In genomic region chr14:21106506-21107359, GRCh38 we compare ENCODE assay signal across 1 cellular context.
A peak's percentile ranks its signal among the peaks of the same experiment; 100 is the strongest.
TF ChIP-seq lines count a peak whose summit lies in the region.

No MANE protein-coding gene starts in this region.

TF ChIP-seq in HepG2, 621 proteins besides CTCF, POLR2A, EP300 and RAD21 (continued from another document and continues in another):
- TF ChIP-seq HNF1A (IDR thresholded peaks at IDR 0.05; ENCODE audit: low read depth) (no peak), HNF1A (CRISPR knock-in tag; IDR thresholded peaks at IDR 0.05; ENCODE audit: borderline replicate concordance) (peak; percentile 52; the same call in 1 of the 2 replicates), ZNF33B (CRISPR knock-in tag; IDR thresholded peaks at IDR 0.05) (no peak), USF2 (IDR thresholded peaks at IDR 0.05; ENCODE audit: low read depth, low read length) (no peak), USF2 (CRISPR knock-in tag; IDR thresholded peaks at IDR 0.05; ENCODE audit: borderline replicate concordance) (no peak; the same call in 1 of the 2 replicates), SALL2 (CRISPR knock-in tag; IDR thresholded peaks at IDR 0.05) (no peak), ZFP1 (CRISPR knock-in tag; IDR thresholded peaks at IDR 0.05) (no peak), TBP (CRISPR knock-in tag; IDR thresholded peaks at IDR 0.05) (no peak), ZNF556 (CRISPR knock-in tag; IDR thresholded peaks at IDR 0.05; ENCODE audit: borderline replicate concordance) (peak; percentile 74; the same call in 1 of the 2 replicates), ARHGAP35 (CRISPR knock-in tag; IDR thresholded peaks at IDR 0.05; ENCODE audit: borderline replicate concordance) (no peak), MEIS1 (CRISPR knock-in tag; IDR thresholded peaks at IDR 0.05; ENCODE audit: borderline replicate concordance) (no peak), ZNF788 (CRISPR knock-in tag; IDR thresholded peaks at IDR 0.05; ENCODE audit: borderline replicate concordance) (peak; percentile 52; the same call in 1 of the 2 replicates), ZBTB38 (CRISPR knock-in tag; IDR thresholded peaks at IDR 0.05) (0 out of 2 replicates have a peak, but pooled peaks have one; percentile 29), TMF1 (CRISPR knock-in tag; IDR thresholded peaks at IDR 0.05; ENCODE audit: low read depth) (no peak), ATAD3A (CRISPR knock-in tag; IDR thresholded peaks at IDR 0.05) (no peak), PCBP2 (optimal IDR thresholded peaks at IDR 0.05; ENCODE audit: low read depth, low read length, poor library complexity, severe bottlenecking) (no peak), ZNF329 (CRISPR knock-in tag; IDR thresholded peaks at IDR 0.05; ENCODE audit: low read depth) (no peak), ZC3H13 (CRISPR knock-in tag; IDR thresholded peaks at IDR 0.05) (no peak), ZNF616 (CRISPR knock-in tag; IDR thresholded peaks at IDR 0.05; ENCODE audit: low read depth) (0 out of 2 replicates have a peak, but pooled peaks have one; percentile 51), GFI1 (CRISPR knock-in tag; IDR thresholded peaks at IDR 0.05; ENCODE audit: borderline replicate concordance) (no peak), HOXA3 (CRISPR knock-in tag; IDR thresholded peaks at IDR 0.05) (peak; percentile 52), ATF7 (IDR thresholded peaks at IDR 0.05) (no peak), ATF7 (CRISPR knock-in tag; IDR thresholded peaks at IDR 0.05) (no peak), SNRNP70 (IDR thresholded peaks at IDR 0.05; ENCODE audit: low read depth, low read length) (no peak), SNAPC2 (CRISPR knock-in tag; IDR thresholded peaks at IDR 0.05) (no peak; the same call in 1 of the 2 replicates), ZKSCAN5 (CRISPR knock-in tag; IDR thresholded peaks at IDR 0.05) (no peak), SSRP1 (CRISPR knock-in tag; IDR thresholded peaks at IDR 0.05) (no peak; the same call in 1 of the 2 replicates), ZFP82 (CRISPR knock-in tag; IDR thresholded peaks at IDR 0.05; ENCODE audit: borderline replicate concordance) (no peak), KLF13 (CRISPR knock-in tag; IDR thresholded peaks at IDR 0.05) (no peak), ZNF879 (CRISPR knock-in tag; IDR thresholded peaks at IDR 0.05) (no peak), NR3C1 (CRISPR knock-in tag; IDR thresholded peaks at IDR 0.05) (no peak), NR2C2 (CRISPR knock-in tag; IDR thresholded peaks at IDR 0.05; ENCODE audit: borderline replicate concordance) (peak; percentile 77), ZNF33A (CRISPR knock-in tag; IDR thresholded peaks at IDR 0.05; ENCODE audit: borderline replicate concordance) (no peak), PTBP1 (IDR thresholded peaks at IDR 0.05; ENCODE audit: low read depth, low read length, poor library complexity, severe bottlenecking) (no peak), ZNF431 (CRISPR knock-in tag; IDR thresholded peaks at IDR 0.05; ENCODE audit: borderline replicate concordance, low read depth) (no peak), ZNF790 (CRISPR knock-in tag; IDR thresholded peaks at IDR 0.05; ENCODE audit: borderline replicate concordance) (no peak), MEIS2 (CRISPR knock-in tag; IDR thresholded peaks at IDR 0.05) (peak; percentile 57; the same call in 1 of the 2 replicates), PRPF4 (IDR thresholded peaks at IDR 0.05; ENCODE audit: low read depth, low read length, poor library complexity, severe bottlenecking) (no peak), ARNTL (CRISPR knock-in tag; IDR thresholded peaks at IDR 0.05) (no peak), BORCS8-MEF2B (CRISPR knock-in tag; IDR thresholded peaks at IDR 0.05) (no peak), KMT2A (CRISPR knock-in tag; IDR thresholded peaks at IDR 0.05) (peak; percentile 17; the same call in 1 of the 2 replicates), AFF4 (CRISPR knock-in tag; IDR thresholded peaks at IDR 0.05) (no peak), ZUFSP (CRISPR knock-in tag; IDR thresholded peaks at IDR 0.05; ENCODE audit: borderline replicate concordance) (no peak), PRMT3 (CRISPR knock-in tag; IDR thresholded peaks at IDR 0.05; ENCODE audit: borderline replicate concordance, low read depth) (no peak), TP53 (CRISPR knock-in tag; conservative IDR thresholded peaks at IDR 0.05) (no peak), DR1 (CRISPR knock-in tag; IDR thresholded peaks at IDR 0.05) (no peak), ZNF580 (CRISPR knock-in tag; IDR thresholded peaks at IDR 0.05; ENCODE audit: borderline replicate concordance, low read depth) (peak; percentile 66; the same call in 1 of the 2 replicates), ZNF503 (CRISPR knock-in tag; IDR thresholded peaks at IDR 0.05) (no peak), ZNF672 (CRISPR knock-in tag; IDR thresholded peaks at IDR 0.05) (no peak), KLF16 (CRISPR knock-in tag; IDR thresholded peaks at IDR 0.05) (peak in 1 of 2 experiments; percentile 79; a peak in 1 of 4 replicates), IRX3 (CRISPR knock-in tag; IDR thresholded peaks at IDR 0.05; ENCODE audit: borderline replicate concordance, low read depth) (no peak), POGZ (CRISPR knock-in tag; IDR thresholded peaks at IDR 0.05) (peak; percentile 53), DPF2 (CRISPR knock-in tag; IDR thresholded peaks at IDR 0.05; ENCODE audit: borderline replicate concordance, low read depth) (no peak), YY1 (IDR thresholded peaks at IDR 0.05; ENCODE audit: insufficient read depth, insufficient replicate concordance, low read depth, low read length) (peak; percentile 88), XBP1 (CRISPR knock-in tag; IDR thresholded peaks at IDR 0.05) (no peak), GRHL1 (CRISPR knock-in tag; conservative IDR thresholded peaks at IDR 0.05) (no peak)
